ENCODE assay signal across 17 cellular contexts in the genomic region with DNA sequence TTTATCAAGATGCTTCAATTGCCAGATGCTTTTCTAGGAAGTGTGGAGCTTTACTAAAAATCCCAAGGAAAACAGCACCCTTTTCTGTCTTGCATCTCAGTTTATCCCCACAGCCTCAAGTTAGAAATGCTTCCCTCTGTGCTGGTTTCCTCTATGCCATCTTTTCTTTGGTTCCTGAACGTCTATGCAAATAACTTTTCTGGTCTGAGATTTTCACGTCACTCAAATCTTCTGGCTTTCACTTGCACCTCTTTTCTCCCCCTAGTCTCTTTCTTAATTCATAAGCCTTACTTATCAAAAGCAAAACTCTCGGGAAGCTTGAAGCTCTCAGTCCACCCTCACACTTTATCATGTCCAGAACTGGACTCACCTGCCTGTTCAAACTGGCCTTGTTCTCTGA. TPM values are rescaled to one million over a fixed set of nuclear protein-coding genes. Genes with fewer than 3 reads are reported as not detected.
DNase-seq lines count a peak whose midpoint lies in the region; ATAC-seq and TF ChIP-seq lines count a peak whose summit lies in the region.
"Had no signal": no experiment of that assay in that cellular context is flagged by ENCODE, and none has a peak within 500 bp of the region (broad histone marks: within the 10 kb centered on the region; RNA-seq: fewer than 3 reads in every experiment).

No MANE protein-coding gene starts in this region.

- H3K27me3 Mint-ChIP-seq in IgD-negative memory B cell: peaks cover 2% of the 10 kb centered on the region
- no peaks in the 10 kb centered on the region for H3K27me3 Mint-ChIP-seq in activated T-helper 17 cell treated with anti-CD3 and anti-CD28 coated beads, Interleukin-2, amount 50 U/mL, for 72 hours
- H3K27me3 Mint-ChIP-seq in natural killer cell (ENCODE audit: low read depth in 2 of 2): peaks cover 0 to 4% of the 10 kb centered on the region in 2 donors

- no peaks in the 10 kb centered on the region for H3K27me3 ChIP-seq in vagina

- DNase-seq in DMS53 (lab: John Stamatoyannopoulos, UW) (peak; percentile 33), DMS53 treated with DMSO at 0.1 percent for 48 hours (lab: John Stamatoyannopoulos, UW; ENCODE audit: unreplicated experiment) (no peak), natural killer cell (no peak), KG1 (lab: John Stamatoyannopoulos, UW) (no peak), NCI-H187 (lab: John Stamatoyannopoulos, UW) (no peak), vagina (ENCODE audit: extremely low spot score in 2 of 2) (no peak)
- DNase-seq: activated CD4-positive, CD25-positive, alpha-beta regulatory T cell treated with anti-CD3 and anti-CD28 coated beads, Interleukin-2, amount 50 U/mL, for 72 hours; activated gamma-delta T cell; Caco-2; effector CD4-positive, alpha-beta T cell; KBM-7; left ventricle myocardium inferior; NCI-H1694 treated with DMSO at 0.1 percent for 48 hours had no signal

- H3K4me1 ChIP-seq in vagina: peaks cover 28% of the 10 kb centered on the region
- H3K4me1 ChIP-seq: Caco-2 had no signal

- no peak overlapping the region for H3K27ac ChIP-seq in vagina
- H3K27ac ChIP-seq: 22Rv1, left ventricle myocardium inferior had no signal

- H3K36me3 Mint-ChIP-seq in IgD-negative memory B cell: peaks cover 10% of the 10 kb centered on the region
- H3K36me3 Mint-ChIP-seq in activated T-helper 17 cell treated with anti-CD3 and anti-CD28 coated beads, Interleukin-2, amount 50 U/mL, for 72 hours (ENCODE audit: low read depth): peaks cover 57% of the 10 kb centered on the region
- H3K36me3 Mint-ChIP-seq in natural killer cell: no peaks in the 10 kb centered on the region

- peak overlapping the region; percentile 69 to 96 (median 90) for H3K4me3 Mint-ChIP-seq in IgD-negative memory B cell
- peak overlapping the region; percentile 88 for H3K4me3 Mint-ChIP-seq in activated T-helper 17 cell treated with anti-CD3 and anti-CD28 coated beads, Interleukin-2, amount 50 U/mL, for 72 hours
- H3K4me3 Mint-ChIP-seq in natural killer cell: peak overlapping the region; percentile 81
- H3K4me3 Mint-ChIP-seq: nephron had no signal

- TF ChIP-seq POLR2A in vagina (IDR thresholded peaks at IDR 0.05): no peak

- no peak overlapping the region for H3K4me3 ChIP-seq in vagina
- H3K4me3 ChIP-seq: left ventricle myocardium inferior had no signal

- H3K9me3 Mint-ChIP-seq in IgD-negative memory B cell (no peaks in the 10 kb centered on the region), natural killer cell (peaks cover 0 to 3% of the 10 kb centered on the region in 2 donors)
- H3K9me3 Mint-ChIP-seq in activated T-helper 17 cell treated with anti-CD3 and anti-CD28 coated beads, Interleukin-2, amount 50 U/mL, for 72 hours: no peaks in the 10 kb centered on the region
- H3K9me3 Mint-ChIP-seq: nephron had no signal

- ATAC-seq in activated T-helper 17 cell treated with anti-CD3 and anti-CD28 coated beads, Interleukin-2, amount 50 U/mL, for 72 hours (replicated peaks): no peak
- ATAC-seq in natural killer cell: no peak

- no peaks in the 10 kb centered on the region for H3K9me3 ChIP-seq in vagina
- H3K9me3 ChIP-seq: Caco-2, left ventricle myocardium inferior had no signal

- intact Hi-C loops in natural killer cell (cut with micrococcal nuclease): loop anchor here (5.0 kb wide), 2 partner anchors 139 to 401 kb away; a partner anchor contains a TSS
- intact Hi-C loops in vagina (cut with DNase I): no loop called here

- peaks cover 71 to 96% (median 84%) of the 10 kb centered on the region in 3 donors for H3K4me1 Mint-ChIP-seq in IgD-negative memory B cell
- H3K4me1 Mint-ChIP-seq in activated T-helper 17 cell treated with anti-CD3 and anti-CD28 coated beads, Interleukin-2, amount 50 U/mL, for 72 hours: peaks cover 82% of the 10 kb centered on the region
- H3K4me1 Mint-ChIP-seq in natural killer cell: peaks cover 97 to 100% of the 10 kb centered on the region in 2 donors

- H3K27ac Mint-ChIP-seq in IgD-negative memory B cell: peak overlapping the region; percentile 89 to 99 (median 97)
- peak overlapping the region; percentile 89 for H3K27ac Mint-ChIP-seq in activated T-helper 17 cell treated with anti-CD3 and anti-CD28 coated beads, Interleukin-2, amount 50 U/mL, for 72 hours
- H3K27ac Mint-ChIP-seq in natural killer cell: peak overlapping the region in 1 of 2 donors; percentile 93
- H3K27ac Mint-ChIP-seq: nephron had no signal

- no peaks in the 10 kb centered on the region for H3K36me3 ChIP-seq in vagina
- H3K36me3 ChIP-seq: left ventricle myocardium inferior had no signal

- TF ChIP-seq CTCF in natural killer cell (IDR thresholded peaks at IDR 0.05): no peak
- TF ChIP-seq CTCF in vagina (IDR thresholded peaks at IDR 0.05): no peak

RNA-seq across cellular contexts. Expression of a gene that starts 33.9 kb away (rescaled TPM):
- polyA plus RNA-seq in IgD-negative memory B cell: 217 TPM
- 10 to 100 TPM; 54.0 to 95.9 TPM for total RNA-seq in activated T-helper 17 cell treated with anti-CD3 and anti-CD28 coated beads, Interleukin-2, amount 50 U/mL, for 72 hours
- total RNA-seq in natural killer cell (100 to 1,000 TPM; 122 to 180 (median 155) TPM), vagina (9.6 TPM)
